In the genomic region with DNA sequence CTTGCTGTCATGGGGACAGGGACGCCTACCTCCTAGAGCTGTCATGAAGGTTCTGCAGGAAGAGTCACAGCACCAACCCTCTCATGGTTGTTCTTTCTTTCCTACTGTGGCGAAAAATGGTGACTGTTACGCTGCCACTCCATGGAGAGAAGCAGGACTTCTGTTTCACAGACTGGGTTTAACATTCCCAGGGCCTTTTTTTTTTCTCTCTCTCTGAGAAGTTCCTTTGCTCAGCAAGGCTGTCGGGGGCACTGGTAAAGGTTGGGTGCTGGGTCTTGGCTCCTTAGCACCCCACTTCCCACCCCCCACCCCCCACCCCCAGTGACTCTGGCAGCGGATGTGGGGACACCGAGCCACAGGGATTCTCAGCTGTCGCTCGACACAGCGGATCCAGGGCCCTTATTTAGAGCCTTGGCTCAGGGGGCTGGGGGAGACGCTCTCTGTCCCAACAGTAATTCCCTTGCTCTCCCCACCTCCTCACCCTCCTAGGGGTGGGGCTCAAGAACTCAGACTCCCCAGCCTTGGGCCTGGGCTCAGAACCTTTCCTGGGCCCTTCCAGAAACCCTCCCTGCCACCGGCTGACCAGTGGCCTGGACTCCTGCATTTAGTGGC, we compare ENCODE assay signal across 16 cellular contexts. TPM values are rescaled to one million over a fixed set of nuclear protein-coding genes. Genes with fewer than 3 reads are reported as not detected.
A peak's percentile ranks its signal among the peaks of the same experiment; 100 is the strongest.
DNase-seq lines count a peak whose midpoint lies in the region; ATAC-seq, FAIRE-seq and TF ChIP-seq lines count a peak whose summit lies in the region.
"Had no signal": no experiment of that assay in that cellular context is flagged by ENCODE, and none has a peak within 500 bp of the region (broad histone marks: within the 10 kb centered on the region; RNA-seq: fewer than 3 reads in every experiment).

No MANE protein-coding gene starts in this region.

- no peaks in the 10 kb centered on the region for H3K27me3 ChIP-seq in brain microvascular endothelial cell (replicated peaks)
- H3K27me3 ChIP-seq in small intestine (ENCODE audit: control insufficient read depth in 2 of 2, insufficient read depth in 2 of 2, low read length in 2 of 2), result no peaks in the 10 kb centered on the region
- H3K27me3 ChIP-seq: left lung had no signal

- no peak for DNase-seq in brain microvascular endothelial cell
- DNase-seq in memory B cell (ENCODE audit: low spot score in 2 of 2), result no peak
- no peak for DNase-seq in small intestine
- DNase-seq: activated B cell treated with CpG ODN at 0.5 μM for 24 hours; activated effector memory CD4-positive, alpha-beta T cell treated with Interleukin-2 at 50 U/mL for 16 hours; left lung; NCI-H1092; T-helper 1 cell had no signal

- no peak overlapping the region for H3K4me3 Mint-ChIP-seq in memory B cell
- H3K4me3 Mint-ChIP-seq: activated B cell treated with CpG ODN at 0.5 μM for 24 hours; stimulated activated effector memory CD8-positive, alpha-beta T cell treated with anti-CD3 and anti-CD28 coated beads, Interleukin-12 subunit alpha, Interleukin-12 subunit beta, amount 100 ng/mL, for 72 hours had no signal

- H3K36me3 Mint-ChIP-seq in memory B cell, result peaks cover 2% of the 10 kb centered on the region
- H3K36me3 Mint-ChIP-seq: stimulated activated effector memory CD8-positive, alpha-beta T cell treated with anti-CD3 and anti-CD28 coated beads, Interleukin-12 subunit alpha, Interleukin-12 subunit beta, amount 100 ng/mL, for 72 hours had no signal

- POLR2A ChIA-PET in HEK293 (lab: Yijun Ruan, JAX), result no interaction called here

- FAIRE-seq in small intestine (lab: Jason Lieb, UNC), result no peak

- no peak for ATAC-seq in memory B cell (ENCODE audit: low read depth)
- ATAC-seq in HG03439 (IDR thresholded peaks at IDR 0.05; ENCODE audit: unreplicated experiment), result no peak
- no peak for ATAC-seq in GM21526 (IDR thresholded peaks at IDR 0.05; ENCODE audit: low FRiP score, unreplicated experiment)
- no peak for ATAC-seq in SK-N-SH treated with all-trans-retinoic acid at 6 μM for 48 hours
- ATAC-seq: left lung; sciatic nerve; stimulated activated effector memory CD8-positive, alpha-beta T cell treated with anti-CD3 and anti-CD28 coated beads, Interleukin-12 subunit alpha, Interleukin-12 subunit beta, amount 100 ng/mL, for 72 hours had no signal

- H3K27ac Mint-ChIP-seq in memory B cell, result peak overlapping the region; percentile 11
- H3K27ac Mint-ChIP-seq: activated B cell treated with CpG ODN at 0.5 μM for 24 hours; stimulated activated effector memory CD8-positive, alpha-beta T cell treated with anti-CD3 and anti-CD28 coated beads, Interleukin-12 subunit alpha, Interleukin-12 subunit beta, amount 100 ng/mL, for 72 hours had no signal

- no peaks in the 10 kb centered on the region for H3K4me1 ChIP-seq in HEK293 (ENCODE audit: control insufficient read depth, insufficient read depth, low read length)
- no peaks in the 10 kb centered on the region for H3K4me1 ChIP-seq in small intestine (ENCODE audit: control insufficient read depth in 2 of 2, insufficient read depth in 1 of 2, low read depth in 1 of 2, low read length in 1 of 2)

- no peaks in the 10 kb centered on the region for H3K9me3 ChIP-seq in HEK293 (ENCODE audit: control insufficient read depth, insufficient read depth, low read depth, low read length)
- H3K9me3 ChIP-seq in small intestine (ENCODE audit: control insufficient read depth, low read depth), result no peaks in the 10 kb centered on the region
- H3K9me3 ChIP-seq: left lung had no signal

- in situ Hi-C loops in brain microvascular endothelial cell (cut with HindIII; ENCODE audit: low pct_ligation_motif_present, low sequenced_read_pairs), result no loop called here

- no peaks in the 10 kb centered on the region for H3K36me3 ChIP-seq in HEK293 (ENCODE audit: control insufficient read depth in 2 of 2, insufficient read depth in 1 of 2, low read length in 2 of 2)
- H3K36me3 ChIP-seq in brain microvascular endothelial cell (replicated peaks), result no peaks in the 10 kb centered on the region
- no peaks in the 10 kb centered on the region for H3K36me3 ChIP-seq in small intestine (ENCODE audit: control insufficient read depth in 2 of 2, insufficient read depth in 2 of 2, low read length in 2 of 2)
- H3K36me3 ChIP-seq: left lung had no signal

- 86 to 90% (median 86%) methylated on average over 11 of the region's 11 CpGs for WGBS in small intestine, 3 donors

- TF ChIP-seq CTCF in HEK293 (tag by site-specific recombination; IDR thresholded peaks at IDR 0.05) (0 out of 2 replicates have a peak, but pooled peaks have one; percentile 11), brain microvascular endothelial cell (IDR thresholded peaks at IDR 0.05; ENCODE audit: low read depth, low read length, missing control alignments) (peak; percentile 39)

- H3K9me3 Mint-ChIP-seq in memory B cell, result peaks cover 5% of the 10 kb centered on the region
- H3K9me3 Mint-ChIP-seq: stimulated activated effector memory CD8-positive, alpha-beta T cell treated with anti-CD3 and anti-CD28 coated beads, Interleukin-12 subunit alpha, Interleukin-12 subunit beta, amount 100 ng/mL, for 72 hours had no signal

- CTCF ChIA-PET in HEK293 (lab: Yijun Ruan, JAX), result no interaction called here

- H3K4me1 Mint-ChIP-seq in memory B cell, result peaks cover 18% of the 10 kb centered on the region

- H3K4me3 ChIP-seq in HEK293 (ENCODE audit: low read depth, low read length) (no peak overlapping the region), brain microvascular endothelial cell (ENCODE audit: low read depth, low read length) (no peak overlapping the region), skin epidermis (no peak overlapping the region), small intestine (ENCODE audit: low read depth in 1 of 2, low read length in 2 of 2) (no peak overlapping the region)
- H3K4me3 ChIP-seq: coronary artery, left lung had no signal

- H3K27ac ChIP-seq in HEK293 (ENCODE audit: extremely low read depth, low read depth, low read length), result no peak overlapping the region
- H3K27ac ChIP-seq in brain microvascular endothelial cell, result no peak overlapping the region
- H3K27ac ChIP-seq in skin epidermis, result peak overlapping the region in 16 of 21 experiments; percentile 16 to 98 (median 64)
- peak overlapping the region in 1 of 2 donors; percentile 11 for H3K27ac ChIP-seq in small intestine (ENCODE audit: low read depth in 1 of 2, low read length in 1 of 2)
- H3K27ac ChIP-seq: left lung had no signal

- H3K27me3 Mint-ChIP-seq in memory B cell, result no peaks in the 10 kb centered on the region
- H3K27me3 Mint-ChIP-seq: activated B cell treated with CpG ODN at 0.5 μM for 24 hours had no signal

TF ChIP-seq in HEK293, 187 proteins besides CTCF, POLR2A, EP300 and RAD21:
- TF ChIP-seq, protein P1, sequence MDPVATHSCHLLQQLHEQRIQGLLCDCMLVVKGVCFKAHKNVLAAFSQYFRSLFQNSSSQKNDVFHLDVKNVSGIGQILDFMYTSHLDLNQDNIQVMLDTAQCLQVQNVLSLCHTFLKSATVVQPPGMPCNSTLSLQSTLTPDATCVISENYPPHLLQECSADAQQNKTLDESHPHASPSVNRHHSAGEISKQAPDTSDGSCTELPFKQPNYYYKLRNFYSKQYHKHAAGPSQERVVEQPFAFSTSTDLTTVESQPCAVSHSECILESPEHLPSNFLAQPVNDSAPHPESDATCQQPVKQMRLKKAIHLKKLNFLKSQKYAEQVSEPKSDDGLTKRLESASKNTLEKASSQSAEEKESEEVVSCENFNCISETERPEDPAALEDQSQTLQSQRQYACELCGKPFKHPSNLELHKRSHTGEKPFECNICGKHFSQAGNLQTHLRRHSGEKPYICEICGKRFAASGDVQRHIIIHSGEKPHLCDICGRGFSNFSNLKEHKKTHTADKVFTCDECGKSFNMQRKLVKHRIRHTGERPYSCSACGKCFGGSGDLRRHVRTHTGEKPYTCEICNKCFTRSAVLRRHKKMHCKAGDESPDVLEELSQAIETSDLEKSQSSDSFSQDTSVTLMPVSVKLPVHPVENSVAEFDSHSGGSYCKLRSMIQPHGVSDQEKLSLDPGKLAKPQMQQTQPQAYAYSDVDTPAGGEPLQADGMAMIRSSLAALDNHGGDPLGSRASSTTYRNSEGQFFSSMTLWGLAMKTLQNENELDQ (tag by site-specific recombination; IDR thresholded peaks at IDR 0.05; ENCODE audit: low read depth), result no peak
- TF ChIP-seq ZNF155 (tag by site-specific recombination; IDR thresholded peaks at IDR 0.05) (no peak), ZNF335 (tag by site-specific recombination; conservative IDR thresholded peaks at IDR 0.05) (peak; percentile 1; the same call in 1 of the 2 replicates)

TF ChIP-seq in SK-N-SH treated with all-trans-retinoic acid at 6 μM for 48 hours, 23 proteins besides CTCF, POLR2A, EP300 and RAD21:
- TF ChIP-seq, protein P2, sequence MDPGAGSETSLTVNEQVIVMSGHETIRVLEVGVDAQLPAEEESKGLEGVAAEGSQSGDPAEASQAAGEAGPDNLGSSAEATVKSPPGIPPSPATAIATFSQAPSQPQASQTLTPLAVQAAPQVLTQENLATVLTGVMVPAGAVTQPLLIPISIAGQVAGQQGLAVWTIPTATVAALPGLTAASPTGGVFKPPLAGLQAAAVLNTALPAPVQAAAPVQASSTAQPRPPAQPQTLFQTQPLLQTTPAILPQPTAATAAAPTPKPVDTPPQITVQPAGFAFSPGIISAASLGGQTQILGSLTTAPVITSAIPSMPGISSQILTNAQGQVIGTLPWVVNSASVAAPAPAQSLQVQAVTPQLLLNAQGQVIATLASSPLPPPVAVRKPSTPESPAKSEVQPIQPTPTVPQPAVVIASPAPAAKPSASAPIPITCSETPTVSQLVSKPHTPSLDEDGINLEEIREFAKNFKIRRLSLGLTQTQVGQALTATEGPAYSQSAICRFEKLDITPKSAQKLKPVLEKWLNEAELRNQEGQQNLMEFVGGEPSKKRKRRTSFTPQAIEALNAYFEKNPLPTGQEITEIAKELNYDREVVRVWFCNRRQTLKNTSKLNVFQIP (CRISPR knock-in tag; IDR thresholded peaks at IDR 0.05; ENCODE audit: borderline replicate concordance, low read depth), result no peak
TF ChIP-seq in SK-N-SH treated with all-trans-retinoic acid at 6 μM for 48 hours: peak in this region for 0.

RNA-seq across cellular contexts. Expression of a gene that starts 34.4 kb away (rescaled TPM):
- 100 to 1,000 TPM in 1 of 3 donors, 10 to 100 TPM in 2; 64.4 to 216 (median 65.4) TPM for polyA plus RNA-seq in small intestine

Comparison
In these comparisons a context has a peak if more than half of its experiments do, and no peak if none do; other contexts are left out.
1. H3K27ac ChIP-seq: peak in skin epidermis (16 of 21); none in HEK293 (single experiment) and brain microvascular endothelial cell (single experiment).